Comparison of ENCODE assay signal across 8 cellular contexts in the genomic region with DNA sequence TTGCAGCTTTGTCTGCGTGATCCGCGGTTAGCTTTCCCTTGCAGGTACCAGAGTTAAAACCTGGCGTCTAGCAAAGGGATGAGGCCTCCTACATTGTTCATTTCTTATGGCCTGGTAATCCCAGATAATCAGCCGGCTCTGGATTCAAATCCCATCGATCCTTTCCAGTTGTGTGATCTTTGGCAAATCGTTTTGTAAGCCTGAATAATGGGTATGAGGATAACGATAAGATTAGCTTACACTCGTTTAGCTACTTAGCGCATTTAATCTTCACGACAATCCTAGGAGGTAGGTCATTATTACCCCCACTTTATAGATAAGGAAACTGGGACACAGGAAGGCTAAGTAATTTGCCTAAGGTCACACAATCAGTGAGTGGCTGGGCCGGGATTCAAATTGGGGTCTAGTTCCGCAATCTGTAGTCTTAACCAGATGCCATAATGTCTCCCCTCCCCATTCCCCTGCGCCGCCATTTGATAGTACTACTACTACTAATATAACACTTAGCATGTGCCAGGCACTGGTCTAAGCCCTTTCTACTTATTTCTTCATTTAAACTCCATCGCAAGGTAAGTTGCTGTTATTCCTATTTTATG. TPM values are rescaled to one million over a fixed set of nuclear protein-coding genes. Genes with fewer than 3 reads are reported as not detected.
DNase-seq lines count a peak whose midpoint lies in the region; ATAC-seq and TF ChIP-seq lines count a peak whose summit lies in the region.

No MANE protein-coding gene starts in this region.

- peaks cover 30% of the 10 kb centered on the region for H3K36me3 Mint-ChIP-seq in effector memory CD8-positive, alpha-beta T cell (ENCODE audit: insufficient read depth)

- H3K9me3 ChIP-seq in osteoblast (ENCODE audit: low read depth, low read length), result no peaks in the 10 kb centered on the region
- no peaks in the 10 kb centered on the region for H3K9me3 ChIP-seq in prostate gland

- peaks cover 22% of the 10 kb centered on the region for H4K20me1 ChIP-seq in osteoblast (ENCODE audit: insufficient read depth, low read length)

- H3K4me3 ChIP-seq in GM12864 (ENCODE audit: low read depth, low read length), result peak overlapping the region; percentile 74
- peak overlapping the region; percentile 76 for H3K4me3 ChIP-seq in osteoblast (ENCODE audit: insufficient read depth, low read length)
- H3K4me3 ChIP-seq in prostate gland, result no peak overlapping the region

- H3K27ac Mint-ChIP-seq in effector memory CD8-positive, alpha-beta T cell, result no peak overlapping the region

- intact Hi-C loops in prostate gland (cut with DNase I), result loop anchor here (2.0 to 5.0 kb wide), 3 partner anchors 175 to 331 kb away; no protein-coding TSS in a partner anchor

- H3K9me3 Mint-ChIP-seq in effector memory CD8-positive, alpha-beta T cell, result no peaks in the 10 kb centered on the region

- no peak for TF ChIP-seq CTCF in GM12864 (IDR thresholded peaks at IDR 0.05; ENCODE audit: low read depth, low read length, missing control alignments)
- TF ChIP-seq CTCF in osteoblast (IDR thresholded peaks at IDR 0.05; ENCODE audit: extremely low read depth, low read depth, low read length), result no peak
- no peak for TF ChIP-seq CTCF in prostate gland (IDR thresholded peaks at IDR 0.05)

- peak; percentile 55 for DNase-seq in GM12864 (ENCODE audit: low read depth)
- peak; percentile 84 for DNase-seq in NCI-H82 treated with DMSO at 0.1 percent for 48 hours (lab: John Stamatoyannopoulos, UW; ENCODE audit: unreplicated experiment)
- DNase-seq in effector memory CD8-positive, alpha-beta T cell, result no peak
- peak; percentile 18 for DNase-seq in osteoblast (ENCODE audit: insufficient read length, low spot score, missing footprints)
- DNase-seq in prostate gland (ENCODE audit: low spot score), result no peak
- DNase-seq in AG20443 (ENCODE audit: low spot score), result no peak

- H2AFZ ChIP-seq in osteoblast (ENCODE audit: low read length), result peak overlapping the region; percentile 67

- peak overlapping the region; percentile 81 for H3K4me2 ChIP-seq in osteoblast (ENCODE audit: insufficient read depth, low read length)

- TF ChIP-seq POLR2A in prostate gland (IDR thresholded peaks at IDR 0.05), result no peak

- H3K4me3 Mint-ChIP-seq in effector memory CD8-positive, alpha-beta T cell, result peak overlapping the region; percentile 97 to 98

- 66% methylated on average over 16 of the region's 16 CpGs for WGBS in prostate gland

- H3K4me1 ChIP-seq in osteoblast (ENCODE audit: insufficient read depth, low read length), result peaks cover 34% of the 10 kb centered on the region
- no peaks in the 10 kb centered on the region for H3K4me1 ChIP-seq in prostate gland (replicated peaks)

- H3K4me1 Mint-ChIP-seq in effector memory CD8-positive, alpha-beta T cell (ENCODE audit: low read depth in 2 of 2), result peaks cover 33 to 43% of the 10 kb centered on the region in 2 donors

- H3K27ac ChIP-seq in osteoblast (ENCODE audit: low read depth, low read length) (no peak overlapping the region), prostate gland (no peak overlapping the region)

- no peak for ATAC-seq in effector memory CD8-positive, alpha-beta T cell (replicated peaks)
- ATAC-seq in GM21619 (IDR thresholded peaks at IDR 0.05; ENCODE audit: unreplicated experiment) (no peak), HG03280 (IDR thresholded peaks at IDR 0.05; ENCODE audit: unreplicated experiment) (no peak)

- H3K79me2 ChIP-seq in osteoblast (ENCODE audit: insufficient read depth, low read length), result peaks cover 42% of the 10 kb centered on the region

- H3K27me3 ChIP-seq in osteoblast (ENCODE audit: insufficient read depth, low read length), result peaks cover 3% of the 10 kb centered on the region
- H3K27me3 ChIP-seq in prostate gland (replicated peaks; ENCODE audit: insufficient read depth), result no peaks in the 10 kb centered on the region

- no peaks in the 10 kb centered on the region for H3K27me3 Mint-ChIP-seq in effector memory CD8-positive, alpha-beta T cell

- peaks cover 3% of the 10 kb centered on the region for H3K36me3 ChIP-seq in osteoblast (ENCODE audit: insufficient read depth, low read length)
- H3K36me3 ChIP-seq in prostate gland, result no peaks in the 10 kb centered on the region

RNA-seq across cellular contexts. Expression of a gene that starts 1.7 kb away (rescaled TPM):
- total RNA-seq in osteoblast (142 and 150 TPM in 2 replicates), prostate gland (100 to 1,000 TPM; 185 to 286 TPM)

RNA-seq across cellular contexts. Expression of a gene that starts 26.6 kb away (rescaled TPM):
- 61.2 and 65.4 TPM in 2 replicates for total RNA-seq in osteoblast
- 100 to 1,000 TPM in 1 of 2 donors, 10 to 100 TPM in 1; 63.5 to 173 TPM for total RNA-seq in prostate gland

RNA-seq across cellular contexts. Expression of a gene that starts 40.9 kb away (rescaled TPM):
- total RNA-seq in osteoblast (28.2 and 31.8 TPM in 2 replicates), prostate gland (100 to 1,000 TPM in 1 of 2 donors, 10 to 100 TPM in 1; 43.3 to 124 TPM)

RNA-seq across cellular contexts. Expression of a gene that starts 46.9 kb away (rescaled TPM):
- total RNA-seq in osteoblast (29.2 and 32.9 TPM in 2 replicates), prostate gland (10 to 100 TPM; 45.0 to 49.0 TPM)

RNA-seq across cellular contexts. Expression of a gene that starts 47.4 kb away (rescaled TPM):
- total RNA-seq in osteoblast, result 43.1 and 45.4 TPM in 2 replicates
- 100 to 1,000 TPM in 1 of 2 donors, 10 to 100 TPM in 1; 85.3 to 131 TPM for total RNA-seq in prostate gland

Comparison
In these comparisons a context has a peak if more than half of its experiments do, and no peak if none do; other contexts are left out.
1. DNase-seq: peak in GM12864 (single experiment), NCI-H82 treated with DMSO at 0.1 percent for 48 hours (single experiment) and osteoblast (single experiment); none in effector memory CD8-positive, alpha-beta T cell (0 of 3), prostate gland (single experiment) and AG20443 (single experiment).
2. H3K4me3 ChIP-seq: peak in GM12864 (single experiment) and osteoblast (single experiment); none in prostate gland (0 of 2).